Comparison of ENCODE assay signal across 18 cellular contexts in genomic region chr20:41497186-41497895, GRCh38.
DNase-seq lines count a peak whose midpoint lies in the region; ATAC-seq and TF ChIP-seq lines count a peak whose summit lies in the region.
"Had no signal": no experiment of that assay in that cellular context is flagged by ENCODE, and none has a peak within 500 bp of the region (broad histone marks: within the 10 kb centered on the region; RNA-seq: fewer than 3 reads in every experiment).

No MANE protein-coding gene starts in this region.

- H3K27me3 ChIP-seq in vagina, result no peaks in the 10 kb centered on the region

- H3K4me3 ChIP-seq in vagina, result no peak overlapping the region
- H3K4me3 ChIP-seq: GM23248 had no signal

- CTCF ChIA-PET in activated naive CD4-positive, alpha-beta T cell treated with anti-CD3 and anti-CD28 coated beads for 36 hours (lab: Charles Lee), result interaction anchor here (0.8 to 1.2 kb wide), 2 partner anchors 14 to 200 kb away, joined by 3 read pairs; no protein-coding TSS in a partner anchor

- no peaks in the 10 kb centered on the region for H3K36me3 Mint-ChIP-seq in activated naive CD4-positive, alpha-beta T cell treated with anti-CD3 and anti-CD28 coated beads, Interleukin-2, amount 50 U/mL, for 72 hours
- H3K36me3 Mint-ChIP-seq in activated naive CD4-positive, alpha-beta T cell treated with anti-CD3 and anti-CD28 coated beads for 36 hours (ENCODE audit: low read depth), result peaks cover 12% of the 10 kb centered on the region

- H3K4me3 Mint-ChIP-seq in activated naive CD4-positive, alpha-beta T cell treated with anti-CD3 and anti-CD28 coated beads for 36 hours, result no peak overlapping the region

- peak overlapping the region; percentile 2 to 25 for H3K27ac Mint-ChIP-seq in activated naive CD4-positive, alpha-beta T cell treated with anti-CD3 and anti-CD28 coated beads, Interleukin-2, amount 50 U/mL, for 72 hours
- no peak overlapping the region for H3K27ac Mint-ChIP-seq in activated naive CD4-positive, alpha-beta T cell treated with anti-CD3 and anti-CD28 coated beads for 36 hours

- H3K9me3 Mint-ChIP-seq in activated naive CD4-positive, alpha-beta T cell treated with anti-CD3 and anti-CD28 coated beads, Interleukin-2, amount 50 U/mL, for 72 hours, result no peaks in the 10 kb centered on the region
- H3K9me3 Mint-ChIP-seq in activated naive CD4-positive, alpha-beta T cell treated with anti-CD3 and anti-CD28 coated beads for 36 hours, result no peaks in the 10 kb centered on the region

- H3K27ac ChIP-seq in vagina, result peak overlapping the region; percentile 34
- H3K27ac ChIP-seq: 22Rv1, C4-2B, GM23248 had no signal

- no peak for TF ChIP-seq CTCF in vagina (IDR thresholded peaks at IDR 0.05)

- no peaks in the 10 kb centered on the region for H3K27me3 Mint-ChIP-seq in activated naive CD4-positive, alpha-beta T cell treated with anti-CD3 and anti-CD28 coated beads for 36 hours (ENCODE audit: low read depth)

- H3K4me1 ChIP-seq in vagina, result no peaks in the 10 kb centered on the region

- H3K4me1 Mint-ChIP-seq in activated naive CD4-positive, alpha-beta T cell treated with anti-CD3 and anti-CD28 coated beads for 36 hours (ENCODE audit: low read depth), result no peaks in the 10 kb centered on the region

- no peak for DNase-seq in activated naive CD4-positive, alpha-beta T cell treated with anti-CD3 and anti-CD28 coated beads, Interleukin-2, amount 50 U/mL, for 72 hours (ENCODE audit: low spot score in 2 of 2)
- no peak for DNase-seq in activated naive CD4-positive, alpha-beta T cell treated with anti-CD3 and anti-CD28 coated beads for 36 hours
- DNase-seq in amniotic epithelial cell (ENCODE audit: low read depth), result peak; percentile 94
- DNase-seq in iris pigment epithelial cell (ENCODE audit: low read depth), result peak; percentile 86
- DNase-seq in vagina (ENCODE audit: extremely low spot score in 2 of 2), result no peak
- no peak for DNase-seq in kidney glomerular epithelial cell (lab: John Stamatoyannopoulos, UW)
- DNase-seq: COR-L47, GM23248, MV-4-11, NCI-H1417 treated with DMSO at 0.1 percent for 48 hours, NCI-H2029, NCI-H2171 treated with DMSO at 0.1 percent for 48 hours, NCI-H510A treated with DMSO at 0.1 percent for 48 hours, SHP77 had no signal

- intact Hi-C loops in activated naive CD4-positive, alpha-beta T cell treated with anti-CD3 and anti-CD28 coated beads for 36 hours (cut with micrococcal nuclease), result no loop called here
- intact Hi-C loops in vagina (cut with DNase I), result no loop called here

- ATAC-seq in activated naive CD4-positive, alpha-beta T cell treated with anti-CD3 and anti-CD28 coated beads, Interleukin-2, amount 50 U/mL, for 72 hours, result no peak
- ATAC-seq in HG02571 (IDR thresholded peaks at IDR 0.05; ENCODE audit: unreplicated experiment) (no peak), GM21529 (IDR thresholded peaks at IDR 0.05; ENCODE audit: unreplicated experiment) (no peak)

- TF ChIP-seq POLR2A in vagina (IDR thresholded peaks at IDR 0.05), result no peak

- H3K36me3 ChIP-seq in vagina, result peaks cover 0 to 14% of the 10 kb centered on the region in 2 donors

- H3K9me3 ChIP-seq in vagina, result no peaks in the 10 kb centered on the region

Comparison
In these comparisons a context has a peak if more than half of its experiments do, and no peak if none do; other contexts are left out.
1. DNase-seq: peak in amniotic epithelial cell (single experiment) and iris pigment epithelial cell (single experiment); none in activated naive CD4-positive, alpha-beta T cell treated with anti-CD3 and anti-CD28 coated beads, Interleukin-2, amount 50 U/mL, for 72 hours (0 of 2), activated naive CD4-positive, alpha-beta T cell treated with anti-CD3 and anti-CD28 coated beads for 36 hours (single experiment), vagina (0 of 2) and kidney glomerular epithelial cell (single experiment).